ENCODE assay signal across 17 cellular contexts in the genomic region with DNA sequence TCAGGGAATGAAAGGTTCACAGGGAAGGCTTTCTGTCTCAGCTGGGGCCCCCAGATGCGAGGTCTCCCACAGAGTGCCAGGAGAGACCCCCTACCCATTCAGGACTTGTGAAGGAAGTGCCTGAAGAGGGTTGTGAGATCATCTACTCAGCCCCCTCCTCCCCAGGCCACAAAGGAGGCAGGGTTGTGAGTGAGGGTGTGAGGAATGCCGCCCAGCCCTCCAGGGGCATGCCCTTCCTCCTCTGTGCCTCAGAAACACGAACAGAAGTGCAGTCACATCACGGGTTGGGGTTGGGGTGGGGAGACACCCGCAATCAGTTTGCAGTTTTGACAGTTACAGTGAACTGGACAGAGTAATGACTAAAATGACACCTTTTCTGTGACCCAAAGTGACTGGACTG. TPM values are rescaled to one million over a fixed set of nuclear protein-coding genes. Genes with fewer than 3 reads are reported as not detected.
DNase-seq lines count a peak whose midpoint lies in the region; ATAC-seq and TF ChIP-seq lines count a peak whose summit lies in the region.
"Had no signal": no experiment of that assay in that cellular context is flagged by ENCODE, and none has a peak within 500 bp of the region (broad histone marks: within the 10 kb centered on the region; RNA-seq: fewer than 3 reads in every experiment).

No MANE protein-coding gene starts in this region.

- in situ Hi-C loops in mammary epithelial cell (cut with MboI; ENCODE audit: low sequenced_read_pairs in 2 of 2) = no loop called here

- H3K4me2 ChIP-seq in mammary epithelial cell (ENCODE audit: insufficient read depth, low read depth, low read length) = no peak overlapping the region

- H3K4me3 ChIP-seq in CD4-positive, CD25-positive, alpha-beta regulatory T cell (ENCODE audit: low read depth, low read length) = no peak overlapping the region
- no peak overlapping the region for H3K4me3 ChIP-seq in H7 (ENCODE audit: insufficient read depth, low read depth, low read length)
- H3K4me3 ChIP-seq in mammary epithelial cell (replicated peaks in 1 of 3; ENCODE audit: insufficient read depth in 1 of 3, low read depth in 2 of 3, low read length in 3 of 3) = no peak overlapping the region
- no peak overlapping the region for H3K4me3 ChIP-seq in Peyer's patch
- H3K4me3 ChIP-seq: coronary artery had no signal

- H3K36me3 ChIP-seq in CD4-positive, CD25-positive, alpha-beta regulatory T cell (ENCODE audit: control insufficient read depth, insufficient read depth, low read length) = peaks cover 12% of the 10 kb centered on the region
- H3K36me3 ChIP-seq in H7 (replicated peaks; ENCODE audit: control insufficient read depth, insufficient read depth, low read length) (no peaks in the 10 kb centered on the region), mammary epithelial cell (ENCODE audit: insufficient read depth, low read length) (no peaks in the 10 kb centered on the region), Peyer's patch (no peaks in the 10 kb centered on the region)

- TF ChIP-seq POLR2A in Peyer's patch (IDR thresholded peaks at IDR 0.05) = no peak

- H3K4me1 Mint-ChIP-seq in CD4-positive, CD25-positive, alpha-beta regulatory T cell = peaks cover 10 to 85% (median 35%) of the 10 kb centered on the region in 4 donors
- H3K4me1 Mint-ChIP-seq in T-cell = peaks cover 67 to 83% (median 79%) of the 10 kb centered on the region in 3 donors
- H3K4me1 Mint-ChIP-seq: natural killer cell had no signal

- BruUV-seq in mammary epithelial cell (replicated peaks; lab: Mats Ljungman, UMichigan) = no TSS peak

- no peaks in the 10 kb centered on the region for H3K9me3 ChIP-seq in CD4-positive, CD25-positive, alpha-beta regulatory T cell (ENCODE audit: control insufficient read depth in 2 of 2, low read length in 2 of 2)
- no peaks in the 10 kb centered on the region for H3K9me3 ChIP-seq in mammary epithelial cell (replicated peaks; ENCODE audit: insufficient read depth, low read length)
- no peaks in the 10 kb centered on the region for H3K9me3 ChIP-seq in Peyer's patch

- no peak overlapping the region for H2AFZ ChIP-seq in mammary epithelial cell (ENCODE audit: low read depth, low read length)
- H2AFZ ChIP-seq: parathyroid adenoma had no signal

- peaks cover 63% of the 10 kb centered on the region for H3K4me1 ChIP-seq in CD4-positive, CD25-positive, alpha-beta regulatory T cell (ENCODE audit: control insufficient read depth, insufficient read depth, low read length, poor library complexity, severe bottlenecking)
- no peaks in the 10 kb centered on the region for H3K4me1 ChIP-seq in mammary epithelial cell (ENCODE audit: insufficient read depth, low read length)
- peaks cover 0 to 12% (median 0%) of the 10 kb centered on the region in 4 donors for H3K4me1 ChIP-seq in Peyer's patch

- H3K27me3 ChIP-seq in CD4-positive, CD25-positive, alpha-beta regulatory T cell (ENCODE audit: control insufficient read depth, insufficient read depth, low read length) = no peaks in the 10 kb centered on the region
- peaks cover 40% of the 10 kb centered on the region for H3K27me3 ChIP-seq in H7 (ENCODE audit: control insufficient read depth, insufficient read depth, low read length)
- peaks cover 13% of the 10 kb centered on the region for H3K27me3 ChIP-seq in mammary epithelial cell (ENCODE audit: insufficient read depth, low read length)
- H3K27me3 ChIP-seq in Peyer's patch = peaks cover 0 to 19% of the 10 kb centered on the region in 2 donors

- no peak for TF ChIP-seq CTCF in mammary epithelial cell (conservative IDR thresholded peaks at IDR 0.05 in 1 of 2, IDR thresholded peaks at IDR 0.05 in 1 of 2; ENCODE audit: extremely low read depth in 1 of 2, insufficient read depth in 1 of 2, low read depth in 1 of 2, low read length in 2 of 2)
- TF ChIP-seq CTCF in Peyer's patch (IDR thresholded peaks at IDR 0.05) = no peak

- peaks cover 5% of the 10 kb centered on the region for H3K36me3 Mint-ChIP-seq in CD4-positive, CD25-positive, alpha-beta regulatory T cell
- H3K36me3 Mint-ChIP-seq in T-cell = peaks cover 8% of the 10 kb centered on the region
- H3K36me3 Mint-ChIP-seq: natural killer cell had no signal

- WGBS in mammary epithelial cell (ENCODE audit: low coverage, missing lambda C conversion rate) = 48% methylated on average over 5 of the region's 5 CpGs

- no peaks in the 10 kb centered on the region for H3K79me2 ChIP-seq in mammary epithelial cell (ENCODE audit: insufficient read depth, low read length)
- H3K79me2 ChIP-seq: parathyroid adenoma had no signal

- no peak overlapping the region for H3K9ac ChIP-seq in mammary epithelial cell (ENCODE audit: insufficient read depth, low read length)
- H3K9ac ChIP-seq: parathyroid adenoma had no signal

- CTCF ChIA-PET in T-cell (lab: Charles Lee) = interaction anchor here in 1 of 2 donors (1.0 to 1.1 kb wide), 3 partner anchors 14 to 85 kb away, joined by 3 read pairs; no protein-coding TSS in a partner anchor
- CTCF ChIA-PET in mammary epithelial cell (lab: Charles Lee; ENCODE audit: low non-redundant PET) = no interaction called here

- DNase-seq in A172 (ENCODE audit: low spot score) (peak; percentile 27), T-cell (no peak), kidney tubule cell (ENCODE audit: low spot score) (peak; percentile 83), H7 (no peak), mammary epithelial cell (no peak), Peyer's patch (no peak)
- DNase-seq in CD4-positive, CD25-positive, alpha-beta regulatory T cell = no peak
- DNase-seq in stimulated activated CD4-positive, alpha-beta T cell treated with anti-CD3 and anti-CD28 coated beads, Interleukin-4, amount 100 ng/mL, for 24 hours = no peak
- DNase-seq: activated CD4-positive, CD25-positive, alpha-beta regulatory T cell; activated CD8-positive, alpha-beta memory T cell treated with anti-CD3 and anti-CD28 coated beads, Interleukin-2, amount 10 ng/mL, durations not matched to agents 7 days and 5 days; activated effector memory CD4-positive, alpha-beta T cell treated with anti-CD3 and anti-CD28 coated beads, Interleukin-2, amount 50 U/mL, for 16 hours; GDM1; natural killer cell; NCI-H510A treated with DMSO at 0.1 percent for 48 hours; stimulated activated naive CD8-positive, alpha-beta T cell treated with anti-CD3 and anti-CD28 coated beads, Interleukin-15, Interleukin-2, amounts not matched to agents 100 U/mL and 50 U/mL, for 24 hours had no signal

- H3K27ac Mint-ChIP-seq in CD4-positive, CD25-positive, alpha-beta regulatory T cell = peak overlapping the region; percentile 32 to 86 (median 69)
- peak overlapping the region; percentile 70 to 82 for H3K27ac Mint-ChIP-seq in T-cell
- H3K27ac Mint-ChIP-seq: activated CD8-positive, alpha-beta memory T cell treated with anti-CD3 and anti-CD28 coated beads, Interleukin-2, amount 10 ng/mL, durations not matched to agents 7 days and 5 days; natural killer cell had no signal

- POLR2A ChIA-PET in T-cell (lab: Charles Lee) = interaction anchor here in 1 of 2 donors (0.5 kb wide), 1 partner anchor 34 kb away, joined by 3 read pairs; no protein-coding TSS in a partner anchor

- peak overlapping the region in 2 of 4 donors; percentile 61 to 82 for H3K4me3 Mint-ChIP-seq in CD4-positive, CD25-positive, alpha-beta regulatory T cell
- peak overlapping the region in 1 of 3 donors; percentile 64 for H3K4me3 Mint-ChIP-seq in T-cell
- H3K4me3 Mint-ChIP-seq: activated CD8-positive, alpha-beta memory T cell treated with anti-CD3 and anti-CD28 coated beads, Interleukin-2, amount 10 ng/mL, durations not matched to agents 7 days and 5 days; natural killer cell had no signal

- no peak overlapping the region for H3K27ac ChIP-seq in CD4-positive, CD25-positive, alpha-beta regulatory T cell (ENCODE audit: insufficient read depth, low read length, poor library complexity, severe bottlenecking)
- H3K27ac ChIP-seq in mammary epithelial cell (ENCODE audit: insufficient read depth, low read depth, low read length) (no peak overlapping the region), Peyer's patch (no peak overlapping the region)
- H3K27ac ChIP-seq: coronary artery, parathyroid adenoma had no signal

- ATAC-seq in CD4-positive, CD25-positive, alpha-beta regulatory T cell (ENCODE audit: low read depth in 2 of 2) = no peak
- ATAC-seq in T-cell (replicated peaks in 1 of 4) = no peak
- ATAC-seq: activated CD8-positive, alpha-beta memory T cell treated with anti-CD3 and anti-CD28 coated beads, Interleukin-2, amount 10 ng/mL, durations not matched to agents 7 days and 5 days; natural killer cell; stimulated activated naive CD8-positive, alpha-beta T cell treated with anti-CD3 and anti-CD28 coated beads, Interleukin-15, Interleukin-2, amounts not matched to agents 100 U/mL and 50 U/mL, for 24 hours had no signal

- peaks cover 10% of the 10 kb centered on the region for H3K27me3 Mint-ChIP-seq in CD4-positive, CD25-positive, alpha-beta regulatory T cell
- peaks cover 0 to 6% of the 10 kb centered on the region in 2 donors for H3K27me3 Mint-ChIP-seq in T-cell

- intact Hi-C loops in mammary epithelial cell (cut with micrococcal nuclease) = no loop called here

- peaks cover 0 to 1% (median 0%) of the 10 kb centered on the region in 7 donors for H3K9me3 Mint-ChIP-seq in CD4-positive, CD25-positive, alpha-beta regulatory T cell
- no peaks in the 10 kb centered on the region for H3K9me3 Mint-ChIP-seq in T-cell
- H3K9me3 Mint-ChIP-seq: natural killer cell had no signal

- dilution Hi-C loops in mammary epithelial cell (cut with HindIII; ENCODE audit: low sequenced_read_pairs) = no loop called here

- peaks cover 1% of the 10 kb centered on the region for H4K20me1 ChIP-seq in mammary epithelial cell (ENCODE audit: insufficient read depth, low read length)

RNA-seq across cellular contexts. Expression of a gene that starts 5.0 kb away (rescaled TPM):
- not detected in 2 replicates for total RNA-seq in A172 (2014; rRNA removed; shearing (Covaris generic))
- total RNA-seq in CD4-positive, CD25-positive, alpha-beta regulatory T cell = 130 TPM
- 100 to 1,000 TPM; 173 to 263 (median 213) TPM for polyA plus RNA-seq in CD4-positive, CD25-positive, alpha-beta regulatory T cell
- total RNA-seq in T-cell (100 to 1,000 TPM; 129 to 179 (median 150) TPM), mammary epithelial cell (not detected), Peyer's patch (1 to 10 TPM in 1 of 4 donors, not detected in 3; 1.2 TPM)
- total RNA-seq in H7 (2014; rRNA removed; shearing (Covaris generic)) = 0.80 TPM in 1 of 2 replicates, not detected in the other
- not detected for polyA plus RNA-seq in mammary epithelial cell
- polyA minus RNA-seq in mammary epithelial cell = not detected

Comparison
In these comparisons a context has a peak if more than half of its experiments do, and no peak if none do; other contexts are left out.
1. DNase-seq: peak in A172 (single experiment) and kidney tubule cell (single experiment); none in CD4-positive, CD25-positive, alpha-beta regulatory T cell (0 of 3), T-cell (0 of 34), H7 (single experiment), mammary epithelial cell (single experiment), Peyer's patch (0 of 3) and stimulated activated CD4-positive, alpha-beta T cell treated with anti-CD3 and anti-CD28 coated beads, Interleukin-4, amount 100 ng/mL, for 24 hours (single experiment).
2. RNA of a gene that starts 5.0 kb away (total RNA-seq): 129 to 179 TPM in T-cell and 130 TPM in CD4-positive, CD25-positive, alpha-beta regulatory T cell (single experiment); 0.80 TPM in H7, 1.2 TPM in Peyer's patch, not detected in A172 and not detected in mammary epithelial cell; every median in the first group is over 10 times any median in the second.